12 cellular contexts compared by ENCODE assay signal in genomic region chr9:137612741-137613142, GRCh38. TPM values are rescaled to one million over a fixed set of nuclear protein-coding genes. Genes with fewer than 3 reads are reported as not detected.
DNase-seq lines count a peak whose midpoint lies in the region; ATAC-seq and TF ChIP-seq lines count a peak whose summit lies in the region.
"Had no signal": no experiment of that assay in that cellular context is flagged by ENCODE, and none has a peak within 500 bp of the region (broad histone marks: within the 10 kb centered on the region; RNA-seq: fewer than 3 reads in every experiment).

No MANE protein-coding gene starts in this region.

- H3K36me3 Mint-ChIP-seq in central memory CD8-positive, alpha-beta T cell (ENCODE audit: insufficient read depth): peaks cover 20% of the 10 kb centered on the region

- TF ChIP-seq CTCF in upper lobe of right lung (IDR thresholded peaks at IDR 0.05): no peak

- peak overlapping the region; percentile 83 for H3K27ac ChIP-seq in muscle layer of duodenum (ENCODE audit: low read length)
- peak overlapping the region; percentile 87 for H3K27ac ChIP-seq in upper lobe of right lung

- no peaks in the 10 kb centered on the region for H3K27me3 ChIP-seq in muscle layer of duodenum (ENCODE audit: low read depth, low read length)
- H3K27me3 ChIP-seq in upper lobe of right lung: no peaks in the 10 kb centered on the region

- peak overlapping the region; percentile 22 for H3K27ac Mint-ChIP-seq in central memory CD8-positive, alpha-beta T cell (ENCODE audit: low read depth)

- H3K36me3 ChIP-seq in muscle layer of duodenum (ENCODE audit: control insufficient read depth in 1 of 2, insufficient read depth in 2 of 2, low read length in 2 of 2): peaks cover 8 to 28% of the 10 kb centered on the region in 2 donors
- H3K36me3 ChIP-seq in upper lobe of right lung: peaks cover 38% of the 10 kb centered on the region

- H3K4me1 ChIP-seq in muscle layer of duodenum (ENCODE audit: control insufficient read depth in 1 of 2, insufficient read depth in 2 of 2, low read length in 2 of 2): peaks cover 14 to 20% of the 10 kb centered on the region in 2 donors
- H3K4me1 ChIP-seq in upper lobe of right lung: peaks cover 53% of the 10 kb centered on the region

- DNase-seq in Right ventricle myocardium inferior (ENCODE audit: missing footprints): peak; percentile 34
- no peak for DNase-seq in left cardiac atrium
- no peak for DNase-seq in central memory CD8-positive, alpha-beta T cell (ENCODE audit: low spot score in 2 of 2)
- DNase-seq in upper lobe of right lung: no peak
- no peak for DNase-seq in stimulated activated CD4-positive, alpha-beta T cell treated with anti-CD3 and anti-CD28 coated beads, Interleukin-2, amount 100 ng/mL, for 24 hours
- DNase-seq in NCI-H345 (lab: John Stamatoyannopoulos, UW): no peak
- DNase-seq: activated CD4-positive, CD25-positive, alpha-beta regulatory T cell; activated T-cell treated with anti-CD3 and anti-CD28 coated beads, Interleukin-2, amount 50 U/mL, for 72 hours; nucleus accumbens; stimulated activated CD4-positive, alpha-beta T cell treated with anti-CD3 and anti-CD28 coated beads, Interleukin-4, amount 100 ng/mL, for 1 hour had no signal

- H3K27me3 Mint-ChIP-seq in central memory CD8-positive, alpha-beta T cell: no peaks in the 10 kb centered on the region

- H3K9me3 ChIP-seq in muscle layer of duodenum (ENCODE audit: control insufficient read depth in 1 of 2, low read length in 2 of 2) (no peaks in the 10 kb centered on the region), upper lobe of right lung (no peaks in the 10 kb centered on the region)

- no peak for ATAC-seq in Right ventricle myocardium inferior
- ATAC-seq in left cardiac atrium: no peak
- no peak for ATAC-seq in central memory CD8-positive, alpha-beta T cell (replicated peaks; ENCODE audit: extremely low read depth, poor library complexity, severe bottlenecking)
- no peak for ATAC-seq in upper lobe of right lung
- no peak for ATAC-seq in GM21717 (IDR thresholded peaks at IDR 0.05; ENCODE audit: unreplicated experiment)

- intact Hi-C loops in Right ventricle myocardium inferior (cut with DNase I): no loop called here
- intact Hi-C loops in left cardiac atrium (cut with DNase I): no loop called here
- intact Hi-C loops in upper lobe of right lung (cut with DNase I): no loop called here

- no peak overlapping the region for H3K4me3 Mint-ChIP-seq in central memory CD8-positive, alpha-beta T cell
- H3K4me3 Mint-ChIP-seq: activated T-cell treated with anti-CD3 and anti-CD28 coated beads, Interleukin-2, amount 50 U/mL, for 72 hours had no signal

- H3K4me1 Mint-ChIP-seq in central memory CD8-positive, alpha-beta T cell: peaks cover 18% of the 10 kb centered on the region

- no peaks in the 10 kb centered on the region for H3K9me3 Mint-ChIP-seq in central memory CD8-positive, alpha-beta T cell
- H3K9me3 Mint-ChIP-seq: activated T-cell treated with anti-CD3 and anti-CD28 coated beads, Interleukin-2, amount 50 U/mL, for 72 hours had no signal

- H3K4me3 ChIP-seq in muscle layer of duodenum (ENCODE audit: low read depth in 1 of 2, low read length in 2 of 2) (no peak overlapping the region), upper lobe of right lung (no peak overlapping the region)

RNA-seq across cellular contexts. Expression of gene EHMT1, which starts 6.1 kb away (rescaled TPM):
- total RNA-seq in Right ventricle myocardium inferior (30.5 TPM), left cardiac atrium (10 to 100 TPM; 31.9 to 38.1 TPM), upper lobe of right lung (82.7 TPM)

RNA-seq across cellular contexts. Expression of gene ARRDC1, which starts 7.3 kb away (rescaled TPM):
- total RNA-seq in Right ventricle myocardium inferior (17.5 TPM), left cardiac atrium (10 to 100 TPM; 17.3 to 20.0 TPM), upper lobe of right lung (69.1 TPM)

RNA-seq across cellular contexts. Expression of gene ZMYND19, which starts 22.4 kb away (rescaled TPM):
- total RNA-seq in Right ventricle myocardium inferior: 10.8 TPM
- total RNA-seq in left cardiac atrium: 10 to 100 TPM in 1 of 2 donors, 1 to 10 TPM in 1; 9.4 to 12.2 TPM
- total RNA-seq in upper lobe of right lung: 18.3 TPM

RNA-seq across cellular contexts. Expression of gene DPH7, which starts 34.0 kb away (rescaled TPM):
- total RNA-seq in Right ventricle myocardium inferior: 17.2 TPM
- total RNA-seq in left cardiac atrium: 10 to 100 TPM; 18.4 to 21.4 TPM
- total RNA-seq in upper lobe of right lung: 30.2 TPM
